ENCODE assay signal across 1 cellular context in genomic region chr5:128237504-128237903, GRCh38.
TF ChIP-seq lines count a peak whose summit lies in the region.

No MANE protein-coding gene starts in this region.

TF ChIP-seq in SK-N-SH treated with all-trans-retinoic acid at 6 μM for 48 hours, 23 proteins besides CTCF, POLR2A, EP300 and RAD21 (continued from another document):
- TF ChIP-seq ZNF70 (CRISPR knock-in tag; IDR thresholded peaks at IDR 0.05) (no peak), TCF4 (CRISPR knock-in tag; IDR thresholded peaks at IDR 0.05; ENCODE audit: borderline replicate concordance) (no peak), ZNF565 (CRISPR knock-in tag; conservative IDR thresholded peaks at IDR 0.05; ENCODE audit: low read depth) (no peak), CREB5 (CRISPR knock-in tag; IDR thresholded peaks at IDR 0.05; ENCODE audit: low read depth) (no peak), ZC3H10 (CRISPR knock-in tag; IDR thresholded peaks at IDR 0.05) (no peak), TOX (CRISPR knock-in tag; IDR thresholded peaks at IDR 0.05; ENCODE audit: borderline replicate concordance) (no peak)
